Comparison of ENCODE assay signal across 1 cellular context in the genomic region with DNA sequence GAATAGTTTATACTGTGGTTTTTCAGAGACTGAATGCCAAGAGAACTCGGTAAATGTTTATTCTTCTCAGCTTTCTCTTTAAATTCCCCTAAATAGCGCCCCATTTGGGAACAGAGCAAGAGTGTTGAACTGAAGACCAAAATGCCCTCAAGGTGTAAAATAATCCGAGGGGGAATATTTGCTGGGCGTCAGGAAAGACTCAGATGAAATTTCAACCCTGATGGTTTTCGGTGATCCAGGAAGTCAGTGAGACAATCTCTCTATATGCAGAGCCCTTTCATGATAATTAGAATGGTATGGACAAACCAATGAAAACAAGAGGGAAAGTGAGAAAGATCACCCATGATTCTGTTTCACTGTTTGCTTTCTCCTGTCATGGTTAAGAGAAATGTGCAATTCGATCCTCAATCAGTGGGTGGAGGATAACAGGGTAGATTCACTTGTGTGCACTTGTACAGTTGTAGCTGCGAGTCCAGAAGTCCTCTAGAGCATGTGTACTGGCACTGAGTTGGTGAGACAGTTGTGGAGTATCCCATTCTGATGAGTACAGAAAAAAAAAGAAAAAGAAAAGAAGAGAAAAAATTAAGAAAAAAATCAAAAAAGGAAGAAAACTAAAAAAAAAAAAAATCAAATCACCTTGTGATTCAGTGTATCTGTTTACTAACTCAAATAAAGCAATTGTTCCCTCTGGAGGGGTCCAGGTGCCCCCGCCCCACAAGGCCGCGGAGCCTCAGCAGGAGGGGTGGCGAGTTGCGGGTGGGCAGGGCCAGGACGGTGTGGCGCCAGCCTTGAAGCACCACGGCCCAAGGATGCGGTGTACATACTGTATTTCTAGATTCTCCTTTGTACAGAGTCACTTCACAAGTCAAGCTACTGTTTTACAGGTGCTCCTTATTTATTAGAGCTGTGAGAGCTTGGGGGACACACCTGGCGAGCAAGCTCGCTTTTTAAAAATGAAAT.
TF ChIP-seq lines count a peak whose summit lies in the region.

No MANE protein-coding gene starts in this region.

TF ChIP-seq in GM12878, 131 proteins besides CTCF, POLR2A, EP300 and RAD21 (continued from another document):
- TF ChIP-seq, protein P1, sequence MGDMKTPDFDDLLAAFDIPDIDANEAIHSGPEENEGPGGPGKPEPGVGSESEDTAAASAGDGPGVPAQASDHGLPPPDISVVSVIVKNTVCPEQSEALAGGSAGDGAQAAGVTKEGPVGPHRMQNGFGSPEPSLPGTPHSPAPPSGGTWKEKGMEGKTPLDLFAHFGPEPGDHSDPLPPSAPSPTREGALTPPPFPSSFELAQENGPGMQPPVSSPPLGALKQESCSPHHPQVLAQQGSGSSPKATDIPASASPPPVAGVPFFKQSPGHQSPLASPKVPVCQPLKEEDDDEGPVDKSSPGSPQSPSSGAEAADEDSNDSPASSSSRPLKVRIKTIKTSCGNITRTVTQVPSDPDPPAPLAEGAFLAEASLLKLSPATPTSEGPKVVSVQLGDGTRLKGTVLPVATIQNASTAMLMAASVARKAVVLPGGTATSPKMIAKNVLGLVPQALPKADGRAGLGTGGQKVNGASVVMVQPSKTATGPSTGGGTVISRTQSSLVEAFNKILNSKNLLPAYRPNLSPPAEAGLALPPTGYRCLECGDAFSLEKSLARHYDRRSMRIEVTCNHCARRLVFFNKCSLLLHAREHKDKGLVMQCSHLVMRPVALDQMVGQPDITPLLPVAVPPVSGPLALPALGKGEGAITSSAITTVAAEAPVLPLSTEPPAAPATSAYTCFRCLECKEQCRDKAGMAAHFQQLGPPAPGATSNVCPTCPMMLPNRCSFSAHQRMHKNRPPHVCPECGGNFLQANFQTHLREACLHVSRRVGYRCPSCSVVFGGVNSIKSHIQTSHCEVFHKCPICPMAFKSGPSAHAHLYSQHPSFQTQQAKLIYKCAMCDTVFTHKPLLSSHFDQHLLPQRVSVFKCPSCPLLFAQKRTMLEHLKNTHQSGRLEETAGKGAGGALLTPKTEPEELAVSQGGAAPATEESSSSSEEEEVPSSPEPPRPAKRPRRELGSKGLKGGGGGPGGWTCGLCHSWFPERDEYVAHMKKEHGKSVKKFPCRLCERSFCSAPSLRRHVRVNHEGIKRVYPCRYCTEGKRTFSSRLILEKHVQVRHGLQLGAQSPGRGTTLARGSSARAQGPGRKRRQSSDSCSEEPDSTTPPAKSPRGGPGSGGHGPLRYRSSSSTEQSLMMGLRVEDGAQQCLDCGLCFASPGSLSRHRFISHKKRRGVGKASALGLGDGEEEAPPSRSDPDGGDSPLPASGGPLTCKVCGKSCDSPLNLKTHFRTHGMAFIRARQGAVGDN (IDR thresholded peaks at IDR 0.05): no peak
- no peak for TF ChIP-seq CBX5 (IDR thresholded peaks at IDR 0.05; ENCODE audit: low read depth)
- TF ChIP-seq EGR1 (IDR thresholded peaks at IDR 0.05; ENCODE audit: borderline replicate concordance in 1 of 2, low read depth in 2 of 2, low read length in 2 of 2): no peak
- TF ChIP-seq E2F4 (IDR thresholded peaks at IDR 0.05; ENCODE audit: low read depth, low read length): no peak
- TF ChIP-seq, protein P2, sequence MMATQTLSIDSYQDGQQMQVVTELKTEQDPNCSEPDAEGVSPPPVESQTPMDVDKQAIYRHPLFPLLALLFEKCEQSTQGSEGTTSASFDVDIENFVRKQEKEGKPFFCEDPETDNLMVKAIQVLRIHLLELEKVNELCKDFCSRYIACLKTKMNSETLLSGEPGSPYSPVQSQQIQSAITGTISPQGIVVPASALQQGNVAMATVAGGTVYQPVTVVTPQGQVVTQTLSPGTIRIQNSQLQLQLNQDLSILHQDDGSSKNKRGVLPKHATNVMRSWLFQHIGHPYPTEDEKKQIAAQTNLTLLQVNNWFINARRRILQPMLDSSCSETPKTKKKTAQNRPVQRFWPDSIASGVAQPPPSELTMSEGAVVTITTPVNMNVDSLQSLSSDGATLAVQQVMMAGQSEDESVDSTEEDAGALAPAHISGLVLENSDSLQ (IDR thresholded peaks at IDR 0.05): no peak
- TF ChIP-seq ZNF622 (IDR thresholded peaks at IDR 0.05): no peak
- TF ChIP-seq, protein P3, sequence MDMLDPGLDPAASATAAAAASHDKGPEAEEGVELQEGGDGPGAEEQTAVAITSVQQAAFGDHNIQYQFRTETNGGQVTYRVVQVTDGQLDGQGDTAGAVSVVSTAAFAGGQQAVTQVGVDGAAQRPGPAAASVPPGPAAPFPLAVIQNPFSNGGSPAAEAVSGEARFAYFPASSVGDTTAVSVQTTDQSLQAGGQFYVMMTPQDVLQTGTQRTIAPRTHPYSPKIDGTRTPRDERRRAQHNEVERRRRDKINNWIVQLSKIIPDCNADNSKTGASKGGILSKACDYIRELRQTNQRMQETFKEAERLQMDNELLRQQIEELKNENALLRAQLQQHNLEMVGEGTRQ (IDR thresholded peaks at IDR 0.05; ENCODE audit: borderline replicate concordance, low read depth, low read length): no peak
- no peak for TF ChIP-seq RB1 (IDR thresholded peaks at IDR 0.05; ENCODE audit: borderline replicate concordance)
- no peak for TF ChIP-seq RCOR1 (conservative IDR thresholded peaks at IDR 0.05; ENCODE audit: low read depth, low read length)
- no peak for TF ChIP-seq SMARCA5 (IDR thresholded peaks at IDR 0.05)
- TF ChIP-seq PRDM15 (CRISPR knock-in tag; IDR thresholded peaks at IDR 0.05): no peak
- no peak for TF ChIP-seq ZZZ3 (IDR thresholded peaks at IDR 0.05; ENCODE audit: control insufficient read depth, insufficient read length, low read depth)
